2 cellular contexts compared by ENCODE assay signal in the genomic region with DNA sequence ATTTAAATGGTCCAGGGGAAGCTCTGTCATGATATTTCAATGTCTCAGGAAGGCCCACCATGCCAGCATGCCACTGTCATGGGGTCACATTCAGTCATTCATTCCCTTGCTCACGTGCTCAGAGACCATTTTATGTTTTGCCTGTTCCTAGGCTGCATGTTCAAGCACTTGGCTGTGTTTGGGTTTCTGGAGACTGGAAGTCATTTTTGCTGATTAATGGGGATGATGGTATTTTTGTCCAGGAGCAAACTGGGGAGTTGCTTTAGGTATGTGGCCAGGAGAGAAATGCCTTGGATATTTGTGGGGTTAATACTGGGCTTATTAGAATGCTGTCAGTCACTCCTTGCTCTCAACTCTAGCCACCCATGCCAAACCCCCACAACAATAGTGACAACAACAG.
TF ChIP-seq lines count a peak whose summit lies in the region.

No MANE protein-coding gene starts in this region.

TF ChIP-seq in IMR-90, 13 proteins besides CTCF, POLR2A, EP300 and RAD21 (continued from another document):
- TF ChIP-seq, protein P1, sequence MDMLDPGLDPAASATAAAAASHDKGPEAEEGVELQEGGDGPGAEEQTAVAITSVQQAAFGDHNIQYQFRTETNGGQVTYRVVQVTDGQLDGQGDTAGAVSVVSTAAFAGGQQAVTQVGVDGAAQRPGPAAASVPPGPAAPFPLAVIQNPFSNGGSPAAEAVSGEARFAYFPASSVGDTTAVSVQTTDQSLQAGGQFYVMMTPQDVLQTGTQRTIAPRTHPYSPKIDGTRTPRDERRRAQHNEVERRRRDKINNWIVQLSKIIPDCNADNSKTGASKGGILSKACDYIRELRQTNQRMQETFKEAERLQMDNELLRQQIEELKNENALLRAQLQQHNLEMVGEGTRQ (IDR thresholded peaks at IDR 0.05; ENCODE audit: low read depth, low read length), result no peak
- TF ChIP-seq MAZ (IDR thresholded peaks at IDR 0.05; ENCODE audit: borderline replicate concordance, low read depth, low read length) (no peak), CHD1 (IDR thresholded peaks at IDR 0.05; ENCODE audit: low read depth, low read length) (no peak), BHLHE40 (IDR thresholded peaks at IDR 0.05; ENCODE audit: low read depth, low read length) (no peak), MXI1 (IDR thresholded peaks at IDR 0.05; ENCODE audit: borderline replicate concordance, low read depth, low read length) (no peak), RCOR1 (IDR thresholded peaks at IDR 0.05; ENCODE audit: insufficient replicate concordance, low read length) (no peak), RFX5 (IDR thresholded peaks at IDR 0.05; ENCODE audit: low read depth, low read length) (no peak)
- TF ChIP-seq, protein P2, sequence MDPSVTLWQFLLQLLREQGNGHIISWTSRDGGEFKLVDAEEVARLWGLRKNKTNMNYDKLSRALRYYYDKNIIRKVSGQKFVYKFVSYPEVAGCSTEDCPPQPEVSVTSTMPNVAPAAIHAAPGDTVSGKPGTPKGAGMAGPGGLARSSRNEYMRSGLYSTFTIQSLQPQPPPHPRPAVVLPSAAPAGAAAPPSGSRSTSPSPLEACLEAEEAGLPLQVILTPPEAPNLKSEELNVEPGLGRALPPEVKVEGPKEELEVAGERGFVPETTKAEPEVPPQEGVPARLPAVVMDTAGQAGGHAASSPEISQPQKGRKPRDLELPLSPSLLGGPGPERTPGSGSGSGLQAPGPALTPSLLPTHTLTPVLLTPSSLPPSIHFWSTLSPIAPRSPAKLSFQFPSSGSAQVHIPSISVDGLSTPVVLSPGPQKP (IDR thresholded peaks at IDR 0.05; ENCODE audit: borderline replicate concordance, low read depth, low read length), result no peak
TF ChIP-seq in IMR-90: peak in this region for 0.

TF ChIP-seq in neural cell, 6 proteins besides CTCF, POLR2A, EP300 and RAD21:
- TF ChIP-seq, protein P3, sequence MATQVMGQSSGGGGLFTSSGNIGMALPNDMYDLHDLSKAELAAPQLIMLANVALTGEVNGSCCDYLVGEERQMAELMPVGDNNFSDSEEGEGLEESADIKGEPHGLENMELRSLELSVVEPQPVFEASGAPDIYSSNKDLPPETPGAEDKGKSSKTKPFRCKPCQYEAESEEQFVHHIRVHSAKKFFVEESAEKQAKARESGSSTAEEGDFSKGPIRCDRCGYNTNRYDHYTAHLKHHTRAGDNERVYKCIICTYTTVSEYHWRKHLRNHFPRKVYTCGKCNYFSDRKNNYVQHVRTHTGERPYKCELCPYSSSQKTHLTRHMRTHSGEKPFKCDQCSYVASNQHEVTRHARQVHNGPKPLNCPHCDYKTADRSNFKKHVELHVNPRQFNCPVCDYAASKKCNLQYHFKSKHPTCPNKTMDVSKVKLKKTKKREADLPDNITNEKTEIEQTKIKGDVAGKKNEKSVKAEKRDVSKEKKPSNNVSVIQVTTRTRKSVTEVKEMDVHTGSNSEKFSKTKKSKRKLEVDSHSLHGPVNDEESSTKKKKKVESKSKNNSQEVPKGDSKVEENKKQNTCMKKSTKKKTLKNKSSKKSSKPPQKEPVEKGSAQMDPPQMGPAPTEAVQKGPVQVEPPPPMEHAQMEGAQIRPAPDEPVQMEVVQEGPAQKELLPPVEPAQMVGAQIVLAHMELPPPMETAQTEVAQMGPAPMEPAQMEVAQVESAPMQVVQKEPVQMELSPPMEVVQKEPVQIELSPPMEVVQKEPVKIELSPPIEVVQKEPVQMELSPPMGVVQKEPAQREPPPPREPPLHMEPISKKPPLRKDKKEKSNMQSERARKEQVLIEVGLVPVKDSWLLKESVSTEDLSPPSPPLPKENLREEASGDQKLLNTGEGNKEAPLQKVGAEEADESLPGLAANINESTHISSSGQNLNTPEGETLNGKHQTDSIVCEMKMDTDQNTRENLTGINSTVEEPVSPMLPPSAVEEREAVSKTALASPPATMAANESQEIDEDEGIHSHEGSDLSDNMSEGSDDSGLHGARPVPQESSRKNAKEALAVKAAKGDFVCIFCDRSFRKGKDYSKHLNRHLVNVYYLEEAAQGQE (IDR thresholded peaks at IDR 0.05; ENCODE audit: borderline replicate concordance), result no peak
- TF ChIP-seq EZH2 (IDR thresholded peaks at IDR 0.05; ENCODE audit: borderline replicate concordance, insufficient read depth, low read length, poor library complexity, severe bottlenecking) (no peak), MXI1 (conservative IDR thresholded peaks at IDR 0.05; ENCODE audit: poor library complexity, severe bottlenecking) (no peak), TAF1 (IDR thresholded peaks at IDR 0.05; ENCODE audit: low read depth) (no peak), POLR2AphosphoS5 (IDR thresholded peaks at IDR 0.05) (no peak), SMC3 (conservative IDR thresholded peaks at IDR 0.05; ENCODE audit: poor library complexity) (no peak)
